ENCODE assay signal across 23 cellular contexts in the genomic region with DNA sequence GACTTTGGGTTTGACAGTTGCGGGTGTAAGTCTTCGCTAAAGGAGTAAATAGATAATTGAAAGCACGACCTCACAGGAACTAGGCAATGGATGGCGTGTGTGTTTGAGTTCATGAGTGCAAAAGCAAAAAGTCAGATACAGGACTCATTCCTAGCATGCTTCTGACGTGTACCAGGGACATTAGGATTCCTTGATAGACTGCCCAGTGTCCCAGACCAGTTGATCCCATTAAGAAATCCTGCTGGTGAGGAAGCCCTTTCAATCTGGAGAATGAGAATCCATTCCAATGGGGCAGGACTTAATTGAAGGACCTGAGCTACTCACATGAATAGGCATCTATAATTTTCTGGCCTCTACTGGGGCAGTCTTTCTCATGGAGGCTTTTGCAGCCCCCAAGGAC.
"Had no signal": no experiment of that assay in that cellular context is flagged by ENCODE, and none has a peak within 500 bp of the region (broad histone marks: within the 10 kb centered on the region; RNA-seq: fewer than 3 reads in every experiment).

No MANE protein-coding gene starts in this region.

- H3K4me3 ChIP-seq: stomach, suprapubic skin, testis, thoracic aorta, thyroid gland, tibial artery, tibial nerve, transverse colon, upper lobe of left lung, upper lobe of right lung, uterus, vagina had no signal

- H3K36me3 ChIP-seq: stomach, suprapubic skin, thoracic aorta, thyroid gland, tibial artery, tibial nerve, transverse colon, upper lobe of left lung, upper lobe of right lung, uterus, vagina had no signal

- H3K27ac ChIP-seq: stomach, suprapubic skin, testis, thoracic aorta, thyroid gland, tibial artery, tibial nerve, transverse colon, upper lobe of left lung, upper lobe of right lung, uterus, vagina had no signal

- H3K4me1 ChIP-seq: stomach, suprapubic skin, testis, thyroid gland, tibial artery, tibial nerve, transverse colon, upper lobe of left lung, upper lobe of right lung, uterus, vagina had no signal

- H3K9me3 ChIP-seq: stomach, suprapubic skin, testis, thoracic aorta, thyroid gland, tibial artery, tibial nerve, transverse colon, upper lobe of left lung, upper lobe of right lung, uterus, vagina had no signal

- H3K27me3 ChIP-seq: stomach, suprapubic skin, testis, thyroid gland, tibial artery, tibial nerve, transverse colon, upper lobe of left lung, upper lobe of right lung, uterus, vagina had no signal

- DNase-seq: stimulated activated CD4-positive, alpha-beta T cell treated with anti-CD3 and anti-CD28 coated beads, Interleukin-2, amount 100 ng/mL, for 48 hours; stimulated activated CD4-positive, alpha-beta T cell treated with anti-CD3 and anti-CD28 coated beads, Interleukin-4, amount 100 ng/mL, for 1 hour; stimulated activated CD4-positive, alpha-beta T cell treated with anti-CD3 and anti-CD28 coated beads, Interleukin-4, amount 100 ng/mL, for 24 hours; stimulated activated CD4-positive, alpha-beta T cell treated with anti-CD3 and anti-CD28 coated beads, Interleukin-4, amount 100 ng/mL, for 4 hours; stimulated activated CD8-positive, alpha-beta memory T cell treated with anti-CD3 and anti-CD28 coated beads, Interleukin-4, amount 100 ng/mL, for 48 hours; stimulated activated naive B cell treated with anti-CD40 and anti-IgM and Interleukin-4, amounts not matched to agents 10 μg/mL and 1 μg/mL and 100 μg/mL, for 72 hours; stimulated activated naive CD4-positive, alpha-beta T cell; stimulated activated naive CD4-positive, alpha-beta T cell treated with Interleukin-2 at 50 U/mL for 16 hours; stimulated activated naive CD8-positive, alpha-beta T cell treated with anti-CD3 and anti-CD28 coated beads, Interleukin-15, amount 100 ng/mL, for 72 hours; stimulated activated naive CD8-positive, alpha-beta T cell treated with anti-CD3 and anti-CD28 coated beads, Interleukin-15, Interleukin-2, amounts not matched to agents 100 U/mL and 50 U/mL, for 24 hours; stomach; substantia nigra; testis; thyroid gland; tibial artery; transverse colon; upper lobe of left lung; upper lobe of right lung; uterus had no signal
